Comparison of ENCODE assay signal across 20 cellular contexts in the genomic region with DNA sequence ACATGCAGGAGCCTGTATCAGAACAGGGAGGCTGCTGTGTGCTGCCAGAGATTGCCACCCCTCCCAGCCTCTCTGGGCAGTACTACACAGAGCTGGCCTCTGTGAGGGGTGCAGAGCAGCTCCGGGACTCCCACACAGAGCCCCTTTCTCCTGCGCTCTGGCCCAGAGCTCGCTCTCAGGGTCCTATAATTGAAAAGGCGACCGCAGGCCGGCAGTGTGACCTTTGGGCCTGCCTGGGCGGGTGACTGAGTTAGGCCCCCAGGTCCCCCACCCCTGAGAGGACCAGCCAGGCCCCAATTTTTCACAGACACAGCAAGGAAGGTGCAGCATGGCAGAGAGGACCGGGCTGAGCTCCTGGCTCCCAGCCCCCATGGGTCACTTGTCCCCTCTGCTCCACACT.
DNase-seq lines count a peak whose midpoint lies in the region; ATAC-seq and TF ChIP-seq lines count a peak whose summit lies in the region.
"Had no signal": no experiment of that assay in that cellular context is flagged by ENCODE, and none has a peak within 500 bp of the region (broad histone marks: within the 10 kb centered on the region; RNA-seq: fewer than 3 reads in every experiment).

No MANE protein-coding gene starts in this region.

- H3K4ac ChIP-seq in mesenchymal stem cell (ENCODE audit: low read depth in 1 of 2, low read length in 2 of 2), result peak overlapping the region; percentile 34 to 90

- no peak overlapping the region for H3K23ac ChIP-seq in mesenchymal stem cell (ENCODE audit: low read length in 2 of 2)

- H3K9me3 ChIP-seq in HCT116 (ENCODE audit: control insufficient read depth in 1 of 2, insufficient read depth in 1 of 2, low read depth in 1 of 2, low read length in 2 of 2) (no peaks in the 10 kb centered on the region), SJCRH30 (replicated peaks) (no peaks in the 10 kb centered on the region), mesenchymal stem cell (ENCODE audit: control insufficient read depth, low read length) (no peaks in the 10 kb centered on the region), sigmoid colon (no peaks in the 10 kb centered on the region)
- H3K9me3 ChIP-seq: stomach, tibial artery had no signal

- BruUV-seq in HCT116 (replicated peaks; lab: Mats Ljungman, UMichigan), result no TSS peak

- no peaks in the 10 kb centered on the region for H3K79me2 ChIP-seq in HCT116 (ENCODE audit: insufficient read depth, low read length)

- H2AFZ ChIP-seq in HCT116 (ENCODE audit: low read depth, low read length, poor library complexity, severe bottlenecking) (no peak overlapping the region), mesenchymal stem cell (ENCODE audit: low read depth, low read length) (no peak overlapping the region)
- H2AFZ ChIP-seq: neural progenitor cell had no signal

- WGBS in mesenchymal stem cell, result 96% methylated on average over 8 of the region's 8 CpGs
- 94 to 96% methylated on average over 8 of the region's 8 CpGs for WGBS in sigmoid colon, 2 donors

- H3K4me3 ChIP-seq in HCT116 (replicated peaks in 1 of 2; ENCODE audit: low read depth in 1 of 2, low read length in 2 of 2) (no peak overlapping the region), SJCRH30 (no peak overlapping the region), mesenchymal stem cell (ENCODE audit: insufficient read depth in 1 of 2, low read depth in 1 of 2, low read length in 2 of 2) (no peak overlapping the region), sigmoid colon (no peak overlapping the region)
- H3K4me3 ChIP-seq: lung, neural progenitor cell, stomach, tibial artery had no signal

- H3K14ac ChIP-seq in mesenchymal stem cell (ENCODE audit: low read length in 2 of 2), result peak overlapping the region in 1 of 2 experiments; percentile 44

- CTCF ChIA-PET in HCT116 (lab: Charles Lee), result no interaction called here

- DNase-seq in HCT116 (ENCODE audit: low read depth, low spot score) (no peak), SJCRH30 (no peak), mesenchymal stem cell (no peak), sigmoid colon (no peak), HuH-7.5 (ENCODE audit: low spot score) (no peak), NCI-H2081 treated with DMSO at 0.1 percent for 48 hours (lab: John Stamatoyannopoulos, UW) (no peak)
- DNase-seq: activated CD4-positive, alpha-beta T cell treated with anti-CD3 and anti-CD28 coated beads for 4 hours; activated naive CD4-positive, alpha-beta T cell treated with anti-CD3 and anti-CD28 coated beads, Interleukin-2, amount 10 ng/mL, durations not matched to agents 7 days and 5 days; activated T-cell treated with anti-CD3 and anti-CD28 coated beads, Interleukin-2, amount 50 U/mL, for 72 hours; brain microvascular endothelial cell; effector CD8-positive, alpha-beta T cell; NCI-H1092; NCI-H187; SHP77; stomach had no signal

- no peak overlapping the region for H2BK5ac ChIP-seq in mesenchymal stem cell (ENCODE audit: low read depth, low read length, poor library complexity, severe bottlenecking)

- H4K91ac ChIP-seq in mesenchymal stem cell (ENCODE audit: low read length), result peak overlapping the region; percentile 67

- TF ChIP-seq RAD21 in HCT116 (IDR thresholded peaks at IDR 0.05; ENCODE audit: low read depth), result no peak

- TF ChIP-seq CTCF in HCT116 (IDR thresholded peaks at IDR 0.05 in 2 of 3, conservative IDR thresholded peaks at IDR 0.05 in 1 of 3; ENCODE audit: borderline replicate concordance in 1 of 3, insufficient read depth in 1 of 3, low read depth in 2 of 3, low read length in 2 of 3) (no peak), sigmoid colon (IDR thresholded peaks at IDR 0.05) (no peak)

- no peaks in the 10 kb centered on the region for H4K20me1 ChIP-seq in HCT116 (ENCODE audit: insufficient read depth)

- H3K36me3 ChIP-seq in HCT116 (ENCODE audit: control insufficient read depth in 1 of 2, insufficient read depth in 2 of 2, low read length in 2 of 2) (no peaks in the 10 kb centered on the region), SJCRH30 (no peaks in the 10 kb centered on the region), mesenchymal stem cell (ENCODE audit: control insufficient read depth in 1 of 2, insufficient read depth in 2 of 2, low read depth in 1 of 2, low read length in 2 of 2) (no peaks in the 10 kb centered on the region), sigmoid colon (no peaks in the 10 kb centered on the region)
- H3K36me3 ChIP-seq: brain microvascular endothelial cell, neural progenitor cell, stomach, tibial artery had no signal

- intact Hi-C loops in HCT116 (cut with micrococcal nuclease) (no loop called here), sigmoid colon (cut with DNase I) (loop anchor here (5.0 kb wide), 1 partner anchor 126 kb away; no protein-coding TSS in a partner anchor)

- H3K4me2 ChIP-seq in HCT116 (ENCODE audit: low read length), result no peak overlapping the region
- no peak overlapping the region for H3K4me2 ChIP-seq in mesenchymal stem cell (ENCODE audit: low read length, poor library complexity, severe bottlenecking)
- H3K4me2 ChIP-seq: neural progenitor cell had no signal

- RAD21 ChIA-PET in HCT116 (lab: Charles Lee; ENCODE audit: low non-redundant PET in 1 of 2, low total read pairs in 2 of 2, uncharacterized antibody in 2 of 2, unreplicated experiment in 2 of 2), result no interaction called here

- H3K27ac ChIP-seq in HCT116 (ENCODE audit: low read depth, low read length) (no peak overlapping the region; the same call in 1 of the 2 replicates), SJCRH30 (peak overlapping the region; percentile 93; the same call in 1 of the 2 replicates), mesenchymal stem cell (ENCODE audit: low read length, poor library complexity, severe bottlenecking) (no peak overlapping the region), sigmoid colon (peak overlapping the region in 3 of 4 donors; percentile 90 to 95 (median 92))
- H3K27ac ChIP-seq: brain microvascular endothelial cell, epithelial cell of prostate, neural progenitor cell, tibial artery had no signal

- no peaks in the 10 kb centered on the region for H3K27me3 ChIP-seq in HCT116 (ENCODE audit: insufficient read depth, low read length)
- no peaks in the 10 kb centered on the region for H3K27me3 ChIP-seq in SJCRH30
- H3K27me3 ChIP-seq in mesenchymal stem cell (ENCODE audit: control insufficient read depth in 1 of 2, insufficient read depth in 1 of 2, low read length in 2 of 2), result no peaks in the 10 kb centered on the region
- no peaks in the 10 kb centered on the region for H3K27me3 ChIP-seq in sigmoid colon
- H3K27me3 ChIP-seq: brain microvascular endothelial cell, neural progenitor cell, stomach, tibial artery had no signal

- H3K9ac ChIP-seq in HCT116 (ENCODE audit: low read length) (no peak overlapping the region), mesenchymal stem cell (ENCODE audit: low read length) (no peak overlapping the region)
- H3K9ac ChIP-seq: neural progenitor cell had no signal

- ATAC-seq in HCT116 (peak; percentile 44), GM19324 (IDR thresholded peaks at IDR 0.05; ENCODE audit: low FRiP score, unreplicated experiment) (no peak)
- ATAC-seq: activated T-cell treated with anti-CD3 and anti-CD28 coated beads, Interleukin-2, amount 50 U/mL, for 72 hours had no signal

- peak overlapping the region; percentile 71 to 75 for H2BK12ac ChIP-seq in mesenchymal stem cell (ENCODE audit: low read length in 2 of 2)

- H3K4me1 ChIP-seq in HCT116 (ENCODE audit: control insufficient read depth in 1 of 2, insufficient read depth in 2 of 2, low read length in 2 of 2), result peaks cover 18 to 21% of the 10 kb centered on the region in 2 experiments; a peak in 2 of 4 replicates
- peaks cover 51% of the 10 kb centered on the region for H3K4me1 ChIP-seq in SJCRH30
- H3K4me1 ChIP-seq in mesenchymal stem cell (ENCODE audit: control insufficient read depth, insufficient read depth, low read depth, low read length), result peaks cover 20% of the 10 kb centered on the region
- peaks cover 0 to 81% (median 73%) of the 10 kb centered on the region in 4 donors for H3K4me1 ChIP-seq in sigmoid colon

- POLR2A ChIA-PET in HCT116 (lab: Charles Lee), result no interaction called here

- no peak overlapping the region for H4K8ac ChIP-seq in mesenchymal stem cell (ENCODE audit: low read length)

- H3K79me1 ChIP-seq in mesenchymal stem cell (replicated peaks; ENCODE audit: low read length, poor library complexity, severe bottlenecking), result no peaks in the 10 kb centered on the region

- H3K18ac ChIP-seq in mesenchymal stem cell (ENCODE audit: low read depth in 1 of 2, low read length in 2 of 2), result peak overlapping the region; percentile 58 to 83

- TF ChIP-seq EP300 in sigmoid colon (IDR thresholded peaks at IDR 0.05), result no peak

- H2AK5ac ChIP-seq in mesenchymal stem cell (ENCODE audit: low read length, severe bottlenecking), result no peak overlapping the region

- H2BK15ac ChIP-seq in mesenchymal stem cell (ENCODE audit: low read depth, poor library complexity, severe bottlenecking), result peak overlapping the region; percentile 83

- H2BK120ac ChIP-seq in mesenchymal stem cell (ENCODE audit: low read depth, low read length), result peak overlapping the region; percentile 50

- no peaks in the 10 kb centered on the region for H3K9me2 ChIP-seq in HCT116 (ENCODE audit: insufficient read depth)

- no peak for TF ChIP-seq POLR2A in HCT116 (IDR thresholded peaks at IDR 0.05; ENCODE audit: borderline replicate concordance, extremely low read depth, insufficient read depth, insufficient read length)
- TF ChIP-seq POLR2A in sigmoid colon (IDR thresholded peaks at IDR 0.05), result no peak

TF ChIP-seq in HCT116, 20 proteins besides CTCF, POLR2A, EP300 and RAD21:
- no peak for TF ChIP-seq ZNF274 (IDR thresholded peaks at IDR 0.05; ENCODE audit: low read depth, low read length)
- no peak for TF ChIP-seq CEBPB (IDR thresholded peaks at IDR 0.05; ENCODE audit: low read depth)
- no peak for TF ChIP-seq TCF7L2 (IDR thresholded peaks at IDR 0.05; ENCODE audit: borderline replicate concordance, extremely low read depth, insufficient read depth, insufficient read length)
- no peak for TF ChIP-seq JUND (IDR thresholded peaks at IDR 0.05)
- no peak for TF ChIP-seq POLR2AphosphoS5 (IDR thresholded peaks at IDR 0.05; ENCODE audit: low read depth, low read length)
- TF ChIP-seq SRF (IDR thresholded peaks at IDR 0.05; ENCODE audit: low read depth), result no peak
- no peak for TF ChIP-seq ELF1 (IDR thresholded peaks at IDR 0.05; ENCODE audit: borderline replicate concordance, low read depth)
- TF ChIP-seq ATF3 (IDR thresholded peaks at IDR 0.05), result no peak

Comparison
In these comparisons a context has a peak if more than half of its experiments do, and no peak if none do; other contexts are left out.
1. H3K27ac ChIP-seq: peak in SJCRH30 (single experiment) and sigmoid colon (3 of 4); none in HCT116 (single experiment) and mesenchymal stem cell (single experiment).